Comparison of ENCODE assay signal across 17 cellular contexts in the genomic region with DNA sequence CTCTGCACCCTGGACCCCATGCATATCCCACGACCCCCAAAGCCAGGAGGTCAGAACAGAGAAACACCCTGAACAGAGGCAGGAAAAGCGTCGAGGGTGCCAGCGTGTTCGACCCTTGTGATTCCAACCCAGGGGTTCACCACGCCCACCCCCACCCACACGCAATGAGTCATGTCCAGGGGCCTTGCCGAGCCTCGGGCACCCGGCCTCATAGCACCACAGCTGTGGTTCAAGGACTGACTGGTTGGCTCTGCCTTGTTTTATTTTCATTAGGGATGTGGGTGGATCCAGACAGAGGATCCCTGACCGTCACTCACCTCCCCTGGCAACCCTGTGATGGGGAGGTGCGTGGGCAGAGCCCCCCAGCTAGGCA. TPM values are rescaled to one million over a fixed set of nuclear protein-coding genes. Genes with fewer than 3 reads are reported as not detected.
DNase-seq lines count a peak whose midpoint lies in the region; ATAC-seq and TF ChIP-seq lines count a peak whose summit lies in the region.
"Had no signal": no experiment of that assay in that cellular context is flagged by ENCODE, and none has a peak within 500 bp of the region (broad histone marks: within the 10 kb centered on the region; RNA-seq: fewer than 3 reads in every experiment).

No MANE protein-coding gene starts in this region.

- peak; percentile 56 for DNase-seq in activated CD8-positive, alpha-beta T cell treated with anti-CD3 and anti-CD28 coated beads for 36 hours
- DNase-seq in activated CD8-positive, alpha-beta T cell treated with anti-CD3 and anti-CD28 coated beads, Interleukin-2, amount 10 ng/mL, durations not matched to agents 7 days and 5 days, result no peak
- no peak for DNase-seq in chondrocyte (ENCODE audit: low spot score)
- peak; percentile 55 to 73 (median 70) for DNase-seq in ovary
- DNase-seq in UCSD-AML1 (lab: John Stamatoyannopoulos, UW; ENCODE audit: unreplicated experiment), result no peak
- DNase-seq in dermis blood vessel endothelial cell, result no peak
- DNase-seq: activated effector memory CD4-positive, alpha-beta T cell treated with Interleukin-2 at 50 U/mL for 16 hours; natural killer cell; NCI-H1105; NCI-H526; WERI-Rb-1 had no signal

- TF ChIP-seq CTCF in activated CD8-positive, alpha-beta T cell treated with anti-CD3 and anti-CD28 coated beads for 36 hours (IDR thresholded peaks at IDR 0.05), result no peak
- TF ChIP-seq CTCF in chondrocyte (IDR thresholded peaks at IDR 0.05), result no peak
- no peak for TF ChIP-seq CTCF in ovary (IDR thresholded peaks at IDR 0.05)

- no peaks in the 10 kb centered on the region for H3K4me1 Mint-ChIP-seq in activated CD8-positive, alpha-beta T cell treated with anti-CD3 and anti-CD28 coated beads for 36 hours (ENCODE audit: low read depth)
- H3K4me1 Mint-ChIP-seq in activated CD8-positive, alpha-beta T cell treated with anti-CD3 and anti-CD28 coated beads, Interleukin-2, amount 10 ng/mL, durations not matched to agents 7 days and 5 days (ENCODE audit: low read depth), result no peaks in the 10 kb centered on the region
- peaks cover 9% of the 10 kb centered on the region for H3K4me1 Mint-ChIP-seq in chondrocyte (ENCODE audit: low read depth)
- H3K4me1 Mint-ChIP-seq: natural killer cell had no signal

- peak; percentile 60 for ATAC-seq in activated CD8-positive, alpha-beta T cell treated with anti-CD3 and anti-CD28 coated beads for 36 hours
- ATAC-seq in activated CD8-positive, alpha-beta T cell treated with anti-CD3 and anti-CD28 coated beads, Interleukin-2, amount 10 ng/mL, durations not matched to agents 7 days and 5 days, result no peak
- ATAC-seq in GM19463 (IDR thresholded peaks at IDR 0.05; ENCODE audit: unreplicated experiment), result no peak
- ATAC-seq: natural killer cell had no signal

- no peaks in the 10 kb centered on the region for H3K9me3 ChIP-seq in ovary

- no peaks in the 10 kb centered on the region for H3K36me3 Mint-ChIP-seq in activated CD8-positive, alpha-beta T cell treated with anti-CD3 and anti-CD28 coated beads for 36 hours (ENCODE audit: low read depth)
- H3K36me3 Mint-ChIP-seq in activated CD8-positive, alpha-beta T cell treated with anti-CD3 and anti-CD28 coated beads, Interleukin-2, amount 10 ng/mL, durations not matched to agents 7 days and 5 days (ENCODE audit: low read depth), result no peaks in the 10 kb centered on the region
- H3K36me3 Mint-ChIP-seq in chondrocyte (ENCODE audit: low read depth), result no peaks in the 10 kb centered on the region
- H3K36me3 Mint-ChIP-seq: natural killer cell had no signal

- H3K9me3 Mint-ChIP-seq in activated CD8-positive, alpha-beta T cell treated with anti-CD3 and anti-CD28 coated beads for 36 hours, result no peaks in the 10 kb centered on the region
- H3K9me3 Mint-ChIP-seq in activated CD8-positive, alpha-beta T cell treated with anti-CD3 and anti-CD28 coated beads, Interleukin-2, amount 10 ng/mL, durations not matched to agents 7 days and 5 days (ENCODE audit: insufficient read depth), result no peaks in the 10 kb centered on the region
- no peaks in the 10 kb centered on the region for H3K9me3 Mint-ChIP-seq in chondrocyte (ENCODE audit: low read depth)
- H3K9me3 Mint-ChIP-seq: natural killer cell had no signal

- intact Hi-C loops in activated CD8-positive, alpha-beta T cell treated with anti-CD3 and anti-CD28 coated beads for 36 hours (cut with micrococcal nuclease), result no loop called here
- intact Hi-C loops in ovary (cut with DNase I), result no loop called here

- CTCF ChIA-PET in activated CD8-positive, alpha-beta T cell treated with anti-CD3 and anti-CD28 coated beads for 36 hours (lab: Charles Lee), result no interaction called here
- CTCF ChIA-PET in activated CD8-positive, alpha-beta T cell treated with anti-CD3 and anti-CD28 coated beads, Interleukin-2, amount 10 ng/mL, durations not matched to agents 7 days and 5 days (lab: Charles Lee), result no interaction called here

- POLR2A ChIA-PET in activated CD8-positive, alpha-beta T cell treated with anti-CD3 and anti-CD28 coated beads for 36 hours (lab: Charles Lee), result no interaction called here
- POLR2A ChIA-PET in activated CD8-positive, alpha-beta T cell treated with anti-CD3 and anti-CD28 coated beads, Interleukin-2, amount 10 ng/mL, durations not matched to agents 7 days and 5 days (lab: Charles Lee), result no interaction called here

- H3K4me1 ChIP-seq in ovary (ENCODE audit: insufficient read depth), result peaks cover 21% of the 10 kb centered on the region

- no peak for TF ChIP-seq POLR2A in ovary (IDR thresholded peaks at IDR 0.05)

- TF ChIP-seq RAD21 in Ishikawa (IDR thresholded peaks at IDR 0.05; ENCODE audit: low read depth), result no peak

- H3K4me3 ChIP-seq in ovary, result no peak overlapping the region

- 8 to 25% (median 15%) methylated on average over 12 of the region's 12 CpGs for WGBS in ovary, 3 donors

- H3K27ac ChIP-seq in ovary, result peak overlapping the region in 1 of 2 donors; percentile 57
- H3K27ac ChIP-seq: WERI-Rb-1 had no signal

- H3K36me3 ChIP-seq in ovary, result no peaks in the 10 kb centered on the region
- H3K36me3 ChIP-seq: WERI-Rb-1 had no signal

- no peaks in the 10 kb centered on the region for H3K27me3 ChIP-seq in ovary

- TF ChIP-seq EP300 in Ishikawa (IDR thresholded peaks at IDR 0.05; ENCODE audit: borderline replicate concordance) (no peak), ovary (IDR thresholded peaks at IDR 0.05) (no peak)

- H3K27ac Mint-ChIP-seq in activated CD8-positive, alpha-beta T cell treated with anti-CD3 and anti-CD28 coated beads for 36 hours, result no peak overlapping the region
- H3K27ac Mint-ChIP-seq in activated CD8-positive, alpha-beta T cell treated with anti-CD3 and anti-CD28 coated beads, Interleukin-2, amount 10 ng/mL, durations not matched to agents 7 days and 5 days, result no peak overlapping the region
- H3K27ac Mint-ChIP-seq in chondrocyte (ENCODE audit: unreplicated experiment), result peak overlapping the region; percentile 22
- H3K27ac Mint-ChIP-seq: natural killer cell had no signal

- no peak overlapping the region for H3K4me3 Mint-ChIP-seq in activated CD8-positive, alpha-beta T cell treated with anti-CD3 and anti-CD28 coated beads for 36 hours
- H3K4me3 Mint-ChIP-seq in activated CD8-positive, alpha-beta T cell treated with anti-CD3 and anti-CD28 coated beads, Interleukin-2, amount 10 ng/mL, durations not matched to agents 7 days and 5 days, result no peak overlapping the region
- H3K4me3 Mint-ChIP-seq in chondrocyte (ENCODE audit: unreplicated experiment), result no peak overlapping the region
- H3K4me3 Mint-ChIP-seq: natural killer cell had no signal

- no peaks in the 10 kb centered on the region for H3K27me3 Mint-ChIP-seq in activated CD8-positive, alpha-beta T cell treated with anti-CD3 and anti-CD28 coated beads for 36 hours
- H3K27me3 Mint-ChIP-seq in activated CD8-positive, alpha-beta T cell treated with anti-CD3 and anti-CD28 coated beads, Interleukin-2, amount 10 ng/mL, durations not matched to agents 7 days and 5 days (ENCODE audit: low read depth), result no peaks in the 10 kb centered on the region
- H3K27me3 Mint-ChIP-seq in chondrocyte (ENCODE audit: low read depth), result no peaks in the 10 kb centered on the region

TF ChIP-seq in Ishikawa, 13 proteins besides CTCF, POLR2A, EP300 and RAD21 (continues in another document):
- no peak for TF ChIP-seq FOXM1 (IDR thresholded peaks at IDR 0.05; ENCODE audit: borderline replicate concordance, low read depth)
- no peak for TF ChIP-seq NFIC (IDR thresholded peaks at IDR 0.05)
- TF ChIP-seq ZBTB7A (IDR thresholded peaks at IDR 0.05; ENCODE audit: low read depth), result no peak
- TF ChIP-seq USF1 (IDR thresholded peaks at IDR 0.05), result no peak
- TF ChIP-seq EGR1 (IDR thresholded peaks at IDR 0.05), result peak; percentile 77
- TF ChIP-seq, protein P1, sequence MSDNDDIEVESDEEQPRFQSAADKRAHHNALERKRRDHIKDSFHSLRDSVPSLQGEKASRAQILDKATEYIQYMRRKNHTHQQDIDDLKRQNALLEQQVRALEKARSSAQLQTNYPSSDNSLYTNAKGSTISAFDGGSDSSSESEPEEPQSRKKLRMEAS (IDR thresholded peaks at IDR 0.05), result peak; percentile 24; the same call in 1 of the 2 replicates

RNA-seq across cellular contexts. Expression of gene QSOX2, which starts 9.5 kb away (rescaled TPM):
- total RNA-seq in activated CD8-positive, alpha-beta T cell treated with anti-CD3 and anti-CD28 coated beads for 36 hours, result 10 to 100 TPM; 21.0 to 21.5 TPM
- total RNA-seq in activated CD8-positive, alpha-beta T cell treated with anti-CD3 and anti-CD28 coated beads, Interleukin-2, amount 10 ng/mL, durations not matched to agents 7 days and 5 days, result 10 to 100 TPM; 11.4 to 12.6 TPM
- total RNA-seq in chondrocyte (14.3 to 17.1 TPM (median 15.3 TPM) in 3 replicates), ovary (10 to 100 TPM in 3 of 7 donors, 1 to 10 TPM in 4; 7.5 to 14.3 (median 10.0) TPM), dermis blood vessel endothelial cell (9.0 and 20.1 TPM in 2 replicates)
- 1 to 10 TPM; 5.6 to 5.8 TPM for polyA plus RNA-seq in ovary

RNA-seq across cellular contexts. Expression of gene CCDC187, which starts 48.7 kb away (rescaled TPM):
- under 1 TPM in 1 of 2 experiments, not detected in 1; 0.07 TPM for total RNA-seq in activated CD8-positive, alpha-beta T cell treated with anti-CD3 and anti-CD28 coated beads for 36 hours
- not detected for total RNA-seq in activated CD8-positive, alpha-beta T cell treated with anti-CD3 and anti-CD28 coated beads, Interleukin-2, amount 10 ng/mL, durations not matched to agents 7 days and 5 days
- total RNA-seq in chondrocyte, result not detected in 3 replicates
- total RNA-seq in ovary, result 10 to 100 TPM in 1 of 7 donors, 1 to 10 TPM in 2, under 1 TPM in 3, not detected in 1; 0.03 to 15.7 (median 1.2) TPM
- polyA plus RNA-seq in ovary, result under 1 TPM; 0.02 to 0.05 TPM
- not detected in 2 replicates for total RNA-seq in dermis blood vessel endothelial cell
- polyA plus RNA-seq: AG04450 had no signal

RNA-seq across cellular contexts. Expression of gene LHX3, which starts 50.2 kb away (rescaled TPM):
- total RNA-seq in activated CD8-positive, alpha-beta T cell treated with anti-CD3 and anti-CD28 coated beads for 36 hours, result not detected
- under 1 TPM in 1 of 2 experiments, not detected in 1; 0.16 TPM for total RNA-seq in activated CD8-positive, alpha-beta T cell treated with anti-CD3 and anti-CD28 coated beads, Interleukin-2, amount 10 ng/mL, durations not matched to agents 7 days and 5 days
- total RNA-seq in chondrocyte, result not detected in 3 replicates
- not detected for total RNA-seq in ovary
- not detected for polyA plus RNA-seq in ovary
- not detected in 2 replicates for total RNA-seq in dermis blood vessel endothelial cell
- total RNA-seq: skeletal muscle tissue, urinary bladder had no signal
- polyA plus RNA-seq: AG04450, keratinocyte, urinary bladder had no signal

Comparison
In these comparisons a context has a peak if more than half of its experiments do, and no peak if none do; other contexts are left out.
1. DNase-seq: peak in activated CD8-positive, alpha-beta T cell treated with anti-CD3 and anti-CD28 coated beads for 36 hours (single experiment) and ovary (5 of 5); none in activated CD8-positive, alpha-beta T cell treated with anti-CD3 and anti-CD28 coated beads, Interleukin-2, amount 10 ng/mL, durations not matched to agents 7 days and 5 days (single experiment), chondrocyte (single experiment), UCSD-AML1 (single experiment) and dermis blood vessel endothelial cell (single experiment).